ENCODE assay signal across 1 cellular context in genomic region chr20:4546342-4546741, GRCh38.
TF ChIP-seq lines count a peak whose summit lies in the region.

No MANE protein-coding gene starts in this region.

TF ChIP-seq in SK-N-SH treated with all-trans-retinoic acid at 6 μM for 48 hours, 23 proteins besides CTCF, POLR2A, EP300 and RAD21 (continued from another document):
- TF ChIP-seq TSHZ2 (CRISPR knock-in tag; IDR thresholded peaks at IDR 0.05) (no peak), CSDC2 (CRISPR knock-in tag; IDR thresholded peaks at IDR 0.05) (no peak), OSR1 (CRISPR knock-in tag; IDR thresholded peaks at IDR 0.05) (no peak), ZFP30 (CRISPR knock-in tag; IDR thresholded peaks at IDR 0.05) (no peak), ZFP3 (CRISPR knock-in tag; IDR thresholded peaks at IDR 0.05) (no peak), ZNF8 (CRISPR knock-in tag; IDR thresholded peaks at IDR 0.05) (no peak), ISL1 (CRISPR knock-in tag; IDR thresholded peaks at IDR 0.05) (no peak), ZNF565 (CRISPR knock-in tag; conservative IDR thresholded peaks at IDR 0.05; ENCODE audit: low read depth) (no peak), GLIS3 (CRISPR knock-in tag; IDR thresholded peaks at IDR 0.05) (no peak), CSRNP3 (CRISPR knock-in tag; IDR thresholded peaks at IDR 0.05) (no peak), ZC3H10 (CRISPR knock-in tag; IDR thresholded peaks at IDR 0.05) (no peak)
